In the genomic region with DNA sequence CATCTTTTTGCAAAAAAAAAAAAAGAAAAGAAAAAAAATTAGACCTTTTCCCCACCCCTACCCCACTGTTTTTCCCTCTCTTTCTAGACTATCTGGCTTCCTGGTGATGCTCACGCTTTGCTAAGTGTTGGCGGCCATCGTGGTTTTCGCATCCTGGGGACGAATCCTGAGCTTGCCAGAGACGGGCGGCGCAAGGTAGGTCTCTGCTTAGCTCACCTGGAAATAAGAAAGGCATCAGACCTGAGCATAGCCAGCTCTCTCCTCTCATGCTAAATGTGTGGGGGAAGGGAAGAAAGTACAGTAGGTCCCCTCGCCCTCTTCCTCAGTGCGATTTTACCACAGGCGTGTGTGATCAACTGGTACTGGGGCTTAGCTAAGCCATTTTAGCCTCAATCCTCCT, we compare ENCODE assay signal across 20 cellular contexts.
"Had no signal": no experiment of that assay in that cellular context is flagged by ENCODE, and none has a peak within 500 bp of the region (broad histone marks: within the 10 kb centered on the region; RNA-seq: fewer than 3 reads in every experiment).

No MANE protein-coding gene starts in this region.

- H3K27me3 Mint-ChIP-seq: stimulated activated memory B cell treated with anti-CD40 and anti-IgM and Interleukin-4, amounts not matched to agents 10 μg/mL and 1 μg/mL and 100 μg/mL, for 72 hours had no signal

- DNase-seq: cortex of kidney; dorsolateral prefrontal cortex; effector memory CD4-positive, alpha-beta T cell; foreskin keratinocyte; kidney glomerular epithelial cell; natural killer cell; nucleus accumbens; ovary; right cardiac atrium; stimulated activated CD4-positive, alpha-beta T cell treated with anti-CD3 and anti-CD28 coated beads, Interleukin-4, amount 100 ng/mL, for 24 hours; upper lobe of left lung had no signal

- FAIRE-seq: islet of Langerhans had no signal

- H3K36me3 ChIP-seq: ovary, upper lobe of left lung, vagina had no signal

- H3K9me3 ChIP-seq: ovary, tibial artery, upper lobe of left lung, vagina had no signal

- H3K27me3 ChIP-seq: foreskin keratinocyte, ovary, tibial artery, upper lobe of left lung, vagina had no signal

- H3K4me1 ChIP-seq: upper lobe of left lung had no signal

- H3K4me3 Mint-ChIP-seq: mesothelial cell of epicardium; natural killer cell; neural crest cell; stimulated activated memory B cell treated with anti-CD40 and anti-IgM and Interleukin-4, amounts not matched to agents 10 μg/mL and 1 μg/mL and 100 μg/mL, for 72 hours; stimulated activated naive CD8-positive, alpha-beta T cell treated with anti-CD3 and anti-CD28 coated beads, Interleukin-15, Interleukin-2, amounts not matched to agents 100 ng/mL and 50 ng/mL, for 24 hours had no signal

- H3K9me3 Mint-ChIP-seq: mesothelial cell of epicardium; natural killer cell; stimulated activated memory B cell treated with anti-CD40 and anti-IgM and Interleukin-4, amounts not matched to agents 10 μg/mL and 1 μg/mL and 100 μg/mL, for 72 hours; stimulated activated naive CD8-positive, alpha-beta T cell treated with anti-CD3 and anti-CD28 coated beads, Interleukin-15, Interleukin-2, amounts not matched to agents 100 ng/mL and 50 ng/mL, for 24 hours had no signal

- H3K4me1 Mint-ChIP-seq: natural killer cell; stimulated activated memory B cell treated with anti-CD40 and anti-IgM and Interleukin-4, amounts not matched to agents 10 μg/mL and 1 μg/mL and 100 μg/mL, for 72 hours had no signal

- H3K27ac Mint-ChIP-seq: mesothelial cell of epicardium; natural killer cell; progenitor cell of endocrine pancreas; stimulated activated memory B cell treated with anti-CD40 and anti-IgM and Interleukin-4, amounts not matched to agents 10 μg/mL and 1 μg/mL and 100 μg/mL, for 72 hours; stimulated activated naive CD8-positive, alpha-beta T cell treated with anti-CD3 and anti-CD28 coated beads, Interleukin-15, Interleukin-2, amounts not matched to agents 100 ng/mL and 50 ng/mL, for 24 hours had no signal

- ATAC-seq: foreskin keratinocyte; natural killer cell; right cardiac atrium; stimulated activated memory B cell treated with anti-CD40 and anti-IgM and Interleukin-4, amounts not matched to agents 10 μg/mL and 1 μg/mL and 100 μg/mL, for 72 hours had no signal

- H3K27ac ChIP-seq: dorsolateral prefrontal cortex, epithelial cell of prostate, foreskin keratinocyte, ovary, tibial artery, upper lobe of left lung, vagina had no signal

- H3K36me3 Mint-ChIP-seq: mesothelial cell of epicardium; natural killer cell; stimulated activated memory B cell treated with anti-CD40 and anti-IgM and Interleukin-4, amounts not matched to agents 10 μg/mL and 1 μg/mL and 100 μg/mL, for 72 hours had no signal

- H3K4me3 ChIP-seq: dorsolateral prefrontal cortex, ovary, tibial artery, upper lobe of left lung, vagina had no signal
